1 cellular context compared by ENCODE assay signal in genomic region chr5:134649163-134649916, GRCh38.
TF ChIP-seq lines count a peak whose summit lies in the region.

No MANE protein-coding gene starts in this region.

TF ChIP-seq in HCT116, 20 proteins besides CTCF, POLR2A, EP300 and RAD21 (continued from another document):
- no peak for TF ChIP-seq CEBPB (IDR thresholded peaks at IDR 0.05; ENCODE audit: low read depth)
- TF ChIP-seq YY1 (IDR thresholded peaks at IDR 0.05; ENCODE audit: extremely low read depth, insufficient replicate concordance, low read depth, low read length): no peak
- TF ChIP-seq POLR2AphosphoS5 (IDR thresholded peaks at IDR 0.05; ENCODE audit: low read depth, low read length): no peak
- TF ChIP-seq EZH2 (IDR thresholded peaks at IDR 0.05): no peak
- no peak for TF ChIP-seq ATF3 (IDR thresholded peaks at IDR 0.05)
- TF ChIP-seq SRF (IDR thresholded peaks at IDR 0.05; ENCODE audit: low read depth): no peak
- no peak for TF ChIP-seq FOSL1 (IDR thresholded peaks at IDR 0.05; ENCODE audit: low read depth)
- TF ChIP-seq SIN3A (IDR thresholded peaks at IDR 0.05; ENCODE audit: low read depth): no peak
